20 cellular contexts compared by ENCODE assay signal in genomic region chr2:106805716-106806115, GRCh38.
DNase-seq lines count a peak whose midpoint lies in the region; ATAC-seq and TF ChIP-seq lines count a peak whose summit lies in the region.
"Had no signal": no experiment of that assay in that cellular context is flagged by ENCODE, and none has a peak within 500 bp of the region (broad histone marks: within the 10 kb centered on the region; RNA-seq: fewer than 3 reads in every experiment).

No MANE protein-coding gene starts in this region.

- H4K20me1 ChIP-seq in H9 (ENCODE audit: control insufficient read depth, insufficient read depth, insufficient read length), result no peaks in the 10 kb centered on the region
- H4K20me1 ChIP-seq: BLaER1 treated with 17β-estradiol and CSF1 and Interleukin-3, amounts not matched to agents 10 nM and 100 nM had no signal

- H4K91ac ChIP-seq in H9 (ENCODE audit: insufficient read length, low read depth, low read length), result no peak overlapping the region

- H3K36me3 ChIP-seq in endodermal cell (ENCODE audit: control insufficient read depth, insufficient read depth, low read length), result peaks cover 3% of the 10 kb centered on the region
- H3K36me3 ChIP-seq: BLaER1 treated with 17β-estradiol and CSF1 and Interleukin-3, amounts not matched to agents 10 nM and 100 nM had no signal

- no CpG with 5 or more reads among the region's 2 CpGs for WGBS in H9 (ENCODE audit: extremely low coverage, insufficient read length, low lambda C conversion rate)
- 89 to 100% methylated on average over 1 to 2 of the region's 2 CpGs for WGBS in endodermal cell (ENCODE audit: insufficient coverage in 1 of 2, insufficient read length in 1 of 2), 2 experiments

- H3K27ac ChIP-seq in H9 (ENCODE audit: insufficient read length, low read depth, low read length) (no peak overlapping the region), endodermal cell (ENCODE audit: low read depth, low read length) (no peak overlapping the region)
- H3K27ac ChIP-seq: 22Rv1; A549; BLaER1 treated with 17β-estradiol and CSF1 and Interleukin-3, amounts not matched to agents 10 nM and 100 nM; C4-2B had no signal

- intact Hi-C loops in activated CD4-positive, alpha-beta T cell treated with anti-CD3 and anti-CD28 coated beads, Interleukin-2, amount 10 ng/mL, durations not matched to agents 24 days and 14 days (cut with micrococcal nuclease), result no loop called here

- H2BK15ac ChIP-seq in H9 (ENCODE audit: low read depth, low read length), result no peak overlapping the region

- CTCF ChIA-PET in WTC11 (lab: Charles Lee), result no interaction called here

- no peak overlapping the region for H3K4me3 Mint-ChIP-seq in activated CD4-positive, alpha-beta T cell treated with anti-CD3 and anti-CD28 coated beads, Interleukin-2, amount 10 ng/mL, durations not matched to agents 24 days and 14 days
- H3K4me3 Mint-ChIP-seq in H9 (no peak overlapping the region), WTC11 (no peak overlapping the region), endodermal cell (no peak overlapping the region)
- H3K4me3 Mint-ChIP-seq: B cell; CD4-positive, alpha-beta T cell; CD8-positive, alpha-beta T cell had no signal

- H4K5ac ChIP-seq in H9 (ENCODE audit: insufficient read length, low read depth, low read length), result no peak overlapping the region

- H2BK12ac ChIP-seq in H9 (ENCODE audit: insufficient read length, low read depth, low read length), result no peak overlapping the region

- no peak overlapping the region for H3K18ac ChIP-seq in H9 (ENCODE audit: insufficient read length, low read depth, low read length)

- no peak overlapping the region for H4K8ac ChIP-seq in H9 (replicated peaks; ENCODE audit: insufficient read length, low read depth, low read length)

- no peak overlapping the region for H2AK5ac ChIP-seq in H9 (ENCODE audit: insufficient read length, low read length)

- no peak overlapping the region for H3K56ac ChIP-seq in H9 (ENCODE audit: insufficient read length, low read depth, low read length)

- H3K4me2 ChIP-seq in H9 (ENCODE audit: insufficient read depth, insufficient read length, low read length), result no peak overlapping the region
- H3K4me2 ChIP-seq: A549; BLaER1 treated with 17β-estradiol and CSF1 and Interleukin-3, amounts not matched to agents 10 nM and 100 nM had no signal

- no peak overlapping the region for H2AFZ ChIP-seq in H9 (ENCODE audit: low read length)

- no peak overlapping the region for H3K27ac Mint-ChIP-seq in activated CD4-positive, alpha-beta T cell treated with anti-CD3 and anti-CD28 coated beads, Interleukin-2, amount 10 ng/mL, durations not matched to agents 24 days and 14 days
- H3K27ac Mint-ChIP-seq in H9, result no peak overlapping the region
- H3K27ac Mint-ChIP-seq in WTC11, result no peak overlapping the region
- H3K27ac Mint-ChIP-seq in endodermal cell, result no peak overlapping the region
- H3K27ac Mint-ChIP-seq: B cell; CD4-positive, alpha-beta T cell; CD8-positive, alpha-beta T cell had no signal

- TF ChIP-seq CTCF in H9 (conservative IDR thresholded peaks at IDR 0.05) (peak; percentile 36; the same call in 2 of the 3 replicates), WTC11 (IDR thresholded peaks at IDR 0.05) (no peak), endodermal cell (conservative IDR thresholded peaks at IDR 0.05) (peak; percentile 49)

- no peaks in the 10 kb centered on the region for H3K36me3 Mint-ChIP-seq in activated CD4-positive, alpha-beta T cell treated with anti-CD3 and anti-CD28 coated beads, Interleukin-2, amount 10 ng/mL, durations not matched to agents 24 days and 14 days (ENCODE audit: low read depth)
- H3K36me3 Mint-ChIP-seq in H9 (ENCODE audit: insufficient read depth in 1 of 3, low read depth in 3 of 3), result peaks cover 2 to 9% (median 7%) of the 10 kb centered on the region in 3 experiments; a peak in 6 of 7 replicates
- H3K36me3 Mint-ChIP-seq in WTC11, result peaks cover 2% of the 10 kb centered on the region
- H3K36me3 Mint-ChIP-seq in endodermal cell (ENCODE audit: low read depth), result peaks cover 3% of the 10 kb centered on the region
- H3K36me3 Mint-ChIP-seq: CD8-positive, alpha-beta T cell had no signal

- H3K4me3 ChIP-seq in endodermal cell (ENCODE audit: low read length), result no peak overlapping the region
- H3K4me3 ChIP-seq: A549; BLaER1 treated with 17β-estradiol and CSF1 and Interleukin-3, amounts not matched to agents 10 nM and 100 nM had no signal

- no peak overlapping the region for H3K4ac ChIP-seq in H9 (ENCODE audit: low read depth, low read length)

- no peak overlapping the region for H3K23ac ChIP-seq in H9 (ENCODE audit: insufficient read length, low read depth, low read length)

- H3K9me3 ChIP-seq in H9 (ENCODE audit: control insufficient read depth, low read depth, low read length) (no peaks in the 10 kb centered on the region), endodermal cell (ENCODE audit: control insufficient read depth, low read length) (no peaks in the 10 kb centered on the region)
- H3K9me3 ChIP-seq: A549; BLaER1 treated with 17β-estradiol and CSF1 and Interleukin-3, amounts not matched to agents 10 nM and 100 nM; Caco-2 had no signal

- H2BK5ac ChIP-seq in H9 (ENCODE audit: insufficient read length, low read length), result no peak overlapping the region

- POLR2A ChIA-PET in WTC11 (lab: Charles Lee), result no interaction called here

- no peak overlapping the region for H3T11ph ChIP-seq in H9 (ENCODE audit: low read length)

- no peak overlapping the region for H2BK120ac ChIP-seq in H9 (ENCODE audit: low read depth, low read length, poor library complexity, severe bottlenecking)

- H3K14ac ChIP-seq in H9 (ENCODE audit: insufficient read depth, low read length), result no peak overlapping the region

- no peaks in the 10 kb centered on the region for H3K27me3 ChIP-seq in H9 (ENCODE audit: insufficient read depth, low read length)
- no peaks in the 10 kb centered on the region for H3K27me3 ChIP-seq in endodermal cell (ENCODE audit: control insufficient read depth, insufficient read depth, low read length, poor library complexity, severe bottlenecking)
- H3K27me3 ChIP-seq: BLaER1 treated with 17β-estradiol and CSF1 and Interleukin-3, amounts not matched to agents 10 nM and 100 nM had no signal

- H2BK20ac ChIP-seq in H9 (ENCODE audit: low read depth, low read length, poor library complexity, severe bottlenecking), result no peak overlapping the region

- H3K79me2 ChIP-seq in H9 (ENCODE audit: insufficient read depth, low read length), result no peaks in the 10 kb centered on the region

- peak; percentile 25 for DNase-seq in activated CD4-positive, alpha-beta T cell treated with anti-CD3 and anti-CD28 coated beads, Interleukin-2, amount 10 ng/mL, durations not matched to agents 24 days and 14 days
- no peak for DNase-seq in activated CD4-positive, alpha-beta T cell treated with anti-CD3 and anti-CD28 coated beads, Interleukin-2, amount 50 U/mL, for 48 hours
- no peak for DNase-seq in H9
- no peak for DNase-seq in WTC11 (ENCODE audit: low spot score)
- no peak for DNase-seq in endodermal cell
- DNase-seq in mesenteric fat pad (ENCODE audit: low spot score), result no peak
- DNase-seq in occipital lobe (lab: John Stamatoyannopoulos, UW), result no peak
- DNase-seq: AML-193; Caco-2; Calu3; CD4-positive, alpha-beta T cell; CD8-positive, alpha-beta T cell; DMS79 treated with DMSO at 0.1 percent for 48 hours; GF-D8 had no signal

- H3K4me1 ChIP-seq in H9 (ENCODE audit: insufficient read depth, low read length) (no peaks in the 10 kb centered on the region), endodermal cell (ENCODE audit: control insufficient read depth, insufficient read depth, low read length) (no peaks in the 10 kb centered on the region)
- H3K4me1 ChIP-seq: A549; BLaER1 treated with 17β-estradiol and CSF1 and Interleukin-3, amounts not matched to agents 10 nM and 100 nM; Caco-2 had no signal

- no peaks in the 10 kb centered on the region for H3K9me3 Mint-ChIP-seq in activated CD4-positive, alpha-beta T cell treated with anti-CD3 and anti-CD28 coated beads, Interleukin-2, amount 10 ng/mL, durations not matched to agents 24 days and 14 days
- H3K9me3 Mint-ChIP-seq in H9 (no peaks in the 10 kb centered on the region), WTC11 (peaks cover under 1% of the 10 kb centered on the region; the same call in 1 of the 2 replicates), endodermal cell (no peaks in the 10 kb centered on the region)
- H3K9me3 Mint-ChIP-seq: CD4-positive, alpha-beta T cell; CD8-positive, alpha-beta T cell had no signal

- no peaks in the 10 kb centered on the region for H3K79me1 ChIP-seq in H9 (ENCODE audit: insufficient read depth, low read depth, low read length, poor library complexity, severe bottlenecking)

- H3K27me3 Mint-ChIP-seq in activated CD4-positive, alpha-beta T cell treated with anti-CD3 and anti-CD28 coated beads, Interleukin-2, amount 10 ng/mL, durations not matched to agents 24 days and 14 days, result no peaks in the 10 kb centered on the region
- H3K27me3 Mint-ChIP-seq in H9 (ENCODE audit: low read depth) (peaks cover 1% of the 10 kb centered on the region), WTC11 (ENCODE audit: low read depth) (no peaks in the 10 kb centered on the region), endodermal cell (ENCODE audit: insufficient read depth) (no peaks in the 10 kb centered on the region)
- H3K27me3 Mint-ChIP-seq: B cell; CD4-positive, alpha-beta T cell had no signal

- H3K9ac ChIP-seq in H9 (ENCODE audit: extremely low read depth, insufficient read length, low read length) (no peak overlapping the region), endodermal cell (ENCODE audit: extremely low read depth, low read length, poor library complexity, severe bottlenecking) (no peak overlapping the region)
- H3K9ac ChIP-seq: BLaER1 treated with 17β-estradiol and CSF1 and Interleukin-3, amounts not matched to agents 10 nM and 100 nM had no signal

- H3K23me2 ChIP-seq in H9 (ENCODE audit: insufficient read length, low read depth, low read length, poor library complexity, severe bottlenecking), result no peaks in the 10 kb centered on the region

- no peaks in the 10 kb centered on the region for H3K4me1 Mint-ChIP-seq in activated CD4-positive, alpha-beta T cell treated with anti-CD3 and anti-CD28 coated beads, Interleukin-2, amount 10 ng/mL, durations not matched to agents 24 days and 14 days
- H3K4me1 Mint-ChIP-seq in H9, result peaks cover 11% of the 10 kb centered on the region in 2 experiments
- H3K4me1 Mint-ChIP-seq in WTC11, result peaks cover 15% of the 10 kb centered on the region
- H3K4me1 Mint-ChIP-seq in endodermal cell, result peaks cover 4% of the 10 kb centered on the region
- H3K4me1 Mint-ChIP-seq: B cell had no signal

- peak; percentile 62 for ATAC-seq in WTC11
- ATAC-seq in GM21367 (IDR thresholded peaks at IDR 0.05; ENCODE audit: unreplicated experiment), result no peak
- ATAC-seq: A549; CD8-positive, alpha-beta T cell had no signal

TF ChIP-seq in WTC11, 78 proteins besides CTCF, POLR2A, EP300 and RAD21 (continues in another document):
- TF ChIP-seq USF1 (CRISPR knock-in tag; IDR thresholded peaks at IDR 0.05) (no peak), NR2C2 (CRISPR knock-in tag; IDR thresholded peaks at IDR 0.05) (no peak)
